Comparison of ENCODE assay signal across 19 cellular contexts in genomic region chr3:64505419-64505818, GRCh38.
DNase-seq lines count a peak whose midpoint lies in the region; ATAC-seq, FAIRE-seq and TF ChIP-seq lines count a peak whose summit lies in the region.
"Had no signal": no experiment of that assay in that cellular context is flagged by ENCODE, and none has a peak within 500 bp of the region (broad histone marks: within the 10 kb centered on the region; RNA-seq: fewer than 3 reads in every experiment).

No MANE protein-coding gene starts in this region.

- no peak overlapping the region for H3K9ac ChIP-seq in kidney (ENCODE audit: low read length in 2 of 2)

- no peak overlapping the region for H3K4me3 ChIP-seq in kidney (ENCODE audit: low read length in 2 of 2)
- no peak overlapping the region for H3K4me3 ChIP-seq in Peyer's patch

- H3K9me3 Mint-ChIP-seq in activated CD8-positive, alpha-beta T cell treated with anti-CD3 and anti-CD28 coated beads for 36 hours = no peaks in the 10 kb centered on the region
- H3K9me3 Mint-ChIP-seq: CD4-positive, alpha-beta T cell had no signal

- intact Hi-C loops in activated CD8-positive, alpha-beta T cell treated with anti-CD3 and anti-CD28 coated beads for 36 hours (cut with micrococcal nuclease) = no loop called here
- intact Hi-C loops in kidney (cut with DNase I) = no loop called here

- H3K27ac ChIP-seq in kidney (ENCODE audit: low read depth in 2 of 2, low read length in 2 of 2) = no peak overlapping the region
- no peak overlapping the region for H3K27ac ChIP-seq in Peyer's patch

- no peaks in the 10 kb centered on the region for H3K4me1 ChIP-seq in kidney (ENCODE audit: control insufficient read depth in 1 of 2, insufficient read depth in 1 of 2, low read depth in 1 of 2, low read length in 2 of 2)
- H3K4me1 ChIP-seq in Peyer's patch = no peaks in the 10 kb centered on the region

- H3K9me3 ChIP-seq in kidney (ENCODE audit: control insufficient read depth in 1 of 2, low read length in 2 of 2) (no peaks in the 10 kb centered on the region), Peyer's patch (no peaks in the 10 kb centered on the region)

- no peak overlapping the region for H3K27ac Mint-ChIP-seq in activated CD8-positive, alpha-beta T cell treated with anti-CD3 and anti-CD28 coated beads for 36 hours
- H3K27ac Mint-ChIP-seq: CD4-positive, alpha-beta T cell; nephron progenitor cell; progenitor cell of endocrine pancreas had no signal

- POLR2A ChIA-PET in activated CD8-positive, alpha-beta T cell treated with anti-CD3 and anti-CD28 coated beads for 36 hours (lab: Charles Lee) = no interaction called here

- no peak overlapping the region for H3K4me3 Mint-ChIP-seq in activated CD8-positive, alpha-beta T cell treated with anti-CD3 and anti-CD28 coated beads for 36 hours
- H3K4me3 Mint-ChIP-seq: CD4-positive, alpha-beta T cell; nephron progenitor cell had no signal

- no peak for TF ChIP-seq CTCF in activated CD8-positive, alpha-beta T cell treated with anti-CD3 and anti-CD28 coated beads for 36 hours (IDR thresholded peaks at IDR 0.05)
- TF ChIP-seq CTCF in kidney (IDR thresholded peaks at IDR 0.05; ENCODE audit: borderline replicate concordance, extremely low read depth, insufficient read depth) = no peak
- TF ChIP-seq CTCF in Peyer's patch (IDR thresholded peaks at IDR 0.05) = no peak

- peaks cover 2% of the 10 kb centered on the region for H3K4me1 Mint-ChIP-seq in activated CD8-positive, alpha-beta T cell treated with anti-CD3 and anti-CD28 coated beads for 36 hours (ENCODE audit: low read depth)

- no peaks in the 10 kb centered on the region for H3K27me3 ChIP-seq in Peyer's patch

- no peak for FAIRE-seq in kidney (lab: Jason Lieb, UNC)
- FAIRE-seq: HTR-8/SVneo had no signal

- CTCF ChIA-PET in activated CD8-positive, alpha-beta T cell treated with anti-CD3 and anti-CD28 coated beads for 36 hours (lab: Charles Lee) = interaction anchor here (1.5 kb wide), 1 partner anchor 42 kb away, joined by 4 read pairs; no protein-coding TSS in a partner anchor

- TF ChIP-seq POLR2A in Peyer's patch (IDR thresholded peaks at IDR 0.05) = no peak

- DNase-seq in GDM1 (lab: John Stamatoyannopoulos, UW) (peak; percentile 7), Kasumi-1 (lab: John Stamatoyannopoulos, UW) (peak; percentile 51 to 65), RPMI7951 (ENCODE audit: low read depth) (peak; percentile 25), lung microvascular endothelial cell (ENCODE audit: low read depth in 2 of 2) (peak; percentile 26 to 53), NCI-H1105 (lab: John Stamatoyannopoulos, UW) (no peak), kidney (no peak), Peyer's patch (no peak)
- no peak for DNase-seq in activated CD8-positive, alpha-beta T cell treated with anti-CD3 and anti-CD28 coated beads for 36 hours
- DNase-seq: activated CD4-positive, alpha-beta T cell treated with anti-CD3 and anti-CD28 coated beads for 48 hours; activated CD8-positive, alpha-beta memory T cell treated with anti-CD3 and anti-CD28 coated beads, Interleukin-2, amount 50 U/mL, for 4 hours; CD4-positive, alpha-beta T cell; cortex of kidney; NCI-H1436 treated with DMSO at 0.1 percent for 48 hours; nephron progenitor cell; stimulated activated CD4-positive, alpha-beta T cell treated with anti-CD3 and anti-CD28 coated beads, Interleukin-2, amount 100 ng/mL, for 24 hours; stimulated activated naive CD4-positive, alpha-beta T cell had no signal

- H3K36me3 ChIP-seq in kidney (ENCODE audit: control insufficient read depth in 1 of 2, insufficient read depth in 2 of 2, low read length in 2 of 2) = no peaks in the 10 kb centered on the region
- no peaks in the 10 kb centered on the region for H3K36me3 ChIP-seq in Peyer's patch

- peaks cover 2% of the 10 kb centered on the region for H3K27me3 Mint-ChIP-seq in activated CD8-positive, alpha-beta T cell treated with anti-CD3 and anti-CD28 coated beads for 36 hours
- H3K27me3 Mint-ChIP-seq: CD4-positive, alpha-beta T cell; progenitor cell of endocrine pancreas had no signal

- H3K36me3 Mint-ChIP-seq in activated CD8-positive, alpha-beta T cell treated with anti-CD3 and anti-CD28 coated beads for 36 hours (ENCODE audit: low read depth) = no peaks in the 10 kb centered on the region

- ATAC-seq in activated CD8-positive, alpha-beta T cell treated with anti-CD3 and anti-CD28 coated beads for 36 hours = no peak
- ATAC-seq: left lobe of liver had no signal

Comparison
In these comparisons a context has a peak if more than half of its experiments do, and no peak if none do; other contexts are left out.
1. DNase-seq: peak in GDM1 (single experiment), Kasumi-1 (2 of 2), RPMI7951 (single experiment) and lung microvascular endothelial cell (2 of 2); none in activated CD8-positive, alpha-beta T cell treated with anti-CD3 and anti-CD28 coated beads for 36 hours (single experiment), NCI-H1105 (single experiment), kidney (single experiment) and Peyer's patch (0 of 3).